Comparison of ENCODE assay signal across 9 cellular contexts in the genomic region with DNA sequence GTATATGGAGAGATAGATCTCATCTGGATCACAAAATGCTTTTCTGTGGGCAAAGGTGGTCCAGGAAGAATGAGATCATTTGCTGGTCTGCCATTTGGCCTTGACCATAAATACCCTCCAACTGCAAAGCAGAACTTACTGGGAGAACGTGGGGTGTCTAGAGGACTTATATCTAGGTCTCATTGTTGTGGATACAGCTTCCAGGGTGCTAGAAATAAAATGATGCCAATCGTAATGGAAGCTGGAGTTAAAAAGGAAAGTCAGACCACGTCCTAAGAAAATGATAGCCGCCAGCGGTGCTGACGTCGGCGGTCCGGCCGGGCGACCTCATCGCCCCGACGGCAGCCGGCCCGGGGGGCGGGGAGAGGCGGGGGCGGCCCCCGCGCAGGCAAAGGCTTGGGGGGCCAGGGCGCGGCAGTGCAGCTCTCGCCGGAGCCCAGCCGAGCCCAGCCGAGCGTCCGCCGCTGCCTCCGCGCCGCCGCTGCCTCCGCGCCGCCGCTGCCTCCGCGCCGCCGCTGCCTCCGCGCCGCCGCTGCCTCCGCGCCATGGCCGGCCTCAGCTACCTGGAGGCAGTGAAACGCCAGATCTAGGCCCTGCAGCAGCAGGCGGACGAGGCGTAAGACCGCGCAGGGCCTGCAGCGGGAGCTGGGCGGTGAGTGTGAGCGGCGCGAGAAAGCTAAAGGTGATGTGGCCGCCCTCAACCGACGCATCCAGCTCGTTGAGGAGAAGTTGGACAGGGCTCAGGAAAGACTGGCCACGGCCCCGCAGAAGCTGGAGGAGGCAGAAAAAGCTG.
A peak's percentile ranks its signal among the peaks of the same experiment; 100 is the strongest.
DNase-seq lines count a peak whose midpoint lies in the region; TF ChIP-seq lines count a peak whose summit lies in the region.
"Had no signal": no experiment of that assay in that cellular context is flagged by ENCODE, and none has a peak within 500 bp of the region (broad histone marks: within the 10 kb centered on the region; RNA-seq: fewer than 3 reads in every experiment).

No MANE protein-coding gene starts in this region.

- peaks cover 64% of the 10 kb centered on the region for H3K4me1 Mint-ChIP-seq in HFFc6 (ENCODE audit: low read depth)
- peaks cover 4% of the 10 kb centered on the region for H3K4me1 Mint-ChIP-seq in endodermal cell

- H3K9ac ChIP-seq in endodermal cell (ENCODE audit: extremely low read depth, low read length, poor library complexity, severe bottlenecking), result no peak overlapping the region

- H3K27me3 ChIP-seq in endodermal cell (ENCODE audit: control insufficient read depth, insufficient read depth, low read length, poor library complexity, severe bottlenecking), result no peaks in the 10 kb centered on the region

- WGBS in endodermal cell (ENCODE audit: insufficient coverage in 1 of 2, insufficient read length in 1 of 2), 2 experiments, result 40 to 41% methylated on average over 23 to 66 of the region's 66 CpGs

- H3K4me3 Mint-ChIP-seq in HFFc6 (peak overlapping the region; percentile 89), endodermal cell (peak overlapping the region; percentile 58)

- H3K9me3 ChIP-seq in endodermal cell (ENCODE audit: control insufficient read depth, low read length), result no peaks in the 10 kb centered on the region

- no peaks in the 10 kb centered on the region for H3K4me1 ChIP-seq in endodermal cell (ENCODE audit: control insufficient read depth, insufficient read depth, low read length)

- H3K4me3 ChIP-seq in endodermal cell (ENCODE audit: low read length), result no peak overlapping the region

- H3K36me3 ChIP-seq in endodermal cell (ENCODE audit: control insufficient read depth, insufficient read depth, low read length), result no peaks in the 10 kb centered on the region

- no peaks in the 10 kb centered on the region; the same call in 1 of the 2 replicates for H3K27me3 Mint-ChIP-seq in HFFc6 (ENCODE audit: insufficient read depth)
- peaks cover 7% of the 10 kb centered on the region for H3K27me3 Mint-ChIP-seq in endodermal cell (ENCODE audit: insufficient read depth)

- H3K36me3 Mint-ChIP-seq in HFFc6 (ENCODE audit: low read depth) (peaks cover 12% of the 10 kb centered on the region; the same call in 1 of the 2 replicates), endodermal cell (ENCODE audit: low read depth) (no peaks in the 10 kb centered on the region)

- peak; percentile 41 for DNase-seq in DMS153 (lab: John Stamatoyannopoulos, UW)
- no peak for DNase-seq in DMS153 treated with DMSO at 0.1 percent for 48 hours (lab: John Stamatoyannopoulos, UW; ENCODE audit: unreplicated experiment)
- DNase-seq in HFFc6, result peak; percentile 57
- DNase-seq in NCI-H1092 (lab: John Stamatoyannopoulos, UW), result peak; percentile 35
- peak; percentile 13 to 19 for DNase-seq in activated CD4-positive, alpha-beta T cell treated with anti-CD3 and anti-CD28 coated beads, Interleukin-2, amount 50 U/mL, for 24 hours (ENCODE audit: low read depth in 1 of 2, low spot score in 1 of 2)
- DNase-seq in endodermal cell, result peak; percentile 76
- DNase-seq in midbrain (lab: John Stamatoyannopoulos, UW), result peak; percentile 5
- peak; percentile 61 for DNase-seq in stimulated activated CD8-positive, alpha-beta memory T cell treated with anti-CD3 and anti-CD28 coated beads, Interleukin-4, amount 100 ng/mL, for 48 hours

- no peak overlapping the region for H3K27ac ChIP-seq in endodermal cell (ENCODE audit: low read depth, low read length)
- H3K27ac ChIP-seq: C4-2B had no signal

- no peak for TF ChIP-seq CTCF in HFFc6 (IDR thresholded peaks at IDR 0.05)
- TF ChIP-seq CTCF in endodermal cell (conservative IDR thresholded peaks at IDR 0.05), result no peak

- H3K27ac Mint-ChIP-seq in HFFc6 (peak overlapping the region; percentile 92), endodermal cell (peak overlapping the region; percentile 67)

- H3K9me3 Mint-ChIP-seq in HFFc6, result no peaks in the 10 kb centered on the region
- no peaks in the 10 kb centered on the region for H3K9me3 Mint-ChIP-seq in endodermal cell
